8 cellular contexts compared by ENCODE assay signal in the genomic region with DNA sequence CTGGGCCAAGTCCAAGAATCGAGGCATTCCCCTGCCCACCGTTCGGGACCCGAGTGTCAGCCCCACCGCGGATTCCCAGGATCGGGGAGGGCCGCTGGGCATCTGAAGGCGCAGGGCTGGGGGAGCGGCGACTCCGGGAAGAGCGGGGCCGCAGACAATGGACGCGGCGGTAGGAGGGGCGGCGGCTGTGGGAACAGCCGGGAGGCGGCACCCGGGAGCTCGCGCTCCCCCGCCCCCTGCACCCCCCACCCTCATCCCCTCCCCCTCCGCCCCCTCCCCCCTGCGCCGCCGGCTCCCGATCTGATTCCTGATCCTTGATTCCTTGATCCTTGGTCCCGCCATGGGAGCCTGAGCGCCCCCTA. TPM values are rescaled to one million over a fixed set of nuclear protein-coding genes. Genes with fewer than 3 reads are reported as not detected.
DNase-seq lines count a peak whose midpoint lies in the region; ATAC-seq, FAIRE-seq and TF ChIP-seq lines count a peak whose summit lies in the region.

VANGL2 (plus strand) TSS at position 281 of the 362 bp plus-strand sequence. CDS start 15,274 bp downstream, outside the sequence.

- no peak for ATAC-seq in GM19395 (IDR thresholded peaks at IDR 0.05; ENCODE audit: unreplicated experiment)

- H3K9me3 ChIP-seq in ES-I3 (ENCODE audit: control insufficient read depth, insufficient read depth, low read length), result no peaks in the 10 kb centered on the region

- peak within 1 kb of the TSS; percentile 86 for H3K9ac ChIP-seq in ES-I3 (ENCODE audit: low read depth, low read length)

- no peaks in the 10 kb centered on the region for H3K36me3 ChIP-seq in ES-I3 (ENCODE audit: insufficient read depth, low read length)

- DNase-seq in NCI-H187 (lab: John Stamatoyannopoulos, UW) (peak; percentile 74 to 89), activated T-cell treated with anti-CD3 and anti-CD28 coated beads for 48 hours (ENCODE audit: low read depth) (peak; percentile 46), fibroblast of mammary gland (ENCODE audit: low read depth) (peak; percentile 5), myocyte (ENCODE audit: low read depth) (peak; percentile 41), superior temporal gyrus (ENCODE audit: extremely low spot score) (peak; percentile 76), RCC 7860 (ENCODE audit: low spot score) (no peak)

- H3K4me1 ChIP-seq in ES-I3 (ENCODE audit: insufficient read depth, low read length), result peaks cover 48% of the 10 kb centered on the region

- no peak for FAIRE-seq in RCC 7860 (lab: Jason Lieb, UNC)

- no peak within 1 kb of the TSS for H3K4me3 ChIP-seq in fibroblast of mammary gland (ENCODE audit: control insufficient read depth, low read depth, low read length)

- no peak for TF ChIP-seq CTCF in fibroblast of mammary gland (conservative IDR thresholded peaks at IDR 0.05; ENCODE audit: control insufficient read depth, insufficient read depth, low read depth, low read length)

RNA-seq across cellular contexts. Expression of gene VANGL2, which starts in this region (rescaled TPM):
- total RNA-seq in myocyte, result 0.05 and 0.21 TPM in 2 replicates
- 0.79 TPM for polyA plus RNA-seq in myocyte (2012)

Comparison
In these comparisons a context has a peak if more than half of its experiments do, and no peak if none do; other contexts are left out.
1. Peak in DNase-seq in myocyte; RNA of the gene not detected or under 1 TPM.